25 cellular contexts compared by ENCODE assay signal in genomic region chr4:140725556-140725955, GRCh38. TPM values are rescaled to one million over a fixed set of nuclear protein-coding genes. Genes with fewer than 3 reads are reported as not detected.
"Had no signal": no experiment of that assay in that cellular context is flagged by ENCODE, and none has a peak within 500 bp of the region (broad histone marks: within the 10 kb centered on the region; RNA-seq: fewer than 3 reads in every experiment).

No MANE protein-coding gene starts in this region.

- H3K27me3 ChIP-seq: neural progenitor cell, testis, vagina had no signal

- H3K9me3 ChIP-seq: mucosa of descending colon, testis, vagina had no signal

- H3K4me1 Mint-ChIP-seq: neural progenitor cell had no signal

- H3K27me3 Mint-ChIP-seq: stimulated activated naive B cell treated with anti-CD40 and anti-IgM and Interleukin-4, amounts not matched to agents 10 μg/mL and 1 μg/mL and 100 μg/mL, for 72 hours; type B pancreatic cell had no signal

- DNase-seq: activated CD4-positive, alpha-beta T cell treated with anti-CD3 and anti-CD28 coated beads for 1 hour; activated CD4-positive, alpha-beta T cell treated with anti-CD3 and anti-CD28 coated beads, Interleukin-2, amount 50 U/mL, for 1 hour; activated gamma-delta T cell treated with Interleukin-2 at 50 U/mL for 16 hours; activated T-cell treated with anti-CD3 and anti-CD28 coated beads, Interleukin-2, amount 50 U/mL, for 1 hour; aorta; central memory CD4-positive, alpha-beta T cell; effector memory CD4-positive, alpha-beta T cell; foreskin melanocyte; glutamatergic neuron; hypothalamus; islet precursor cell; left cardiac atrium; mucosa of descending colon; retina; stimulated activated CD4-positive, alpha-beta T cell treated with anti-CD3 and anti-CD28 coated beads, Interleukin-2, amount 100 ng/mL, for 48 hours; stimulated activated CD8-positive, alpha-beta memory T cell treated with anti-CD3 and anti-CD28 coated beads, Interleukin-4, amount 100 ng/mL, for 48 hours; stimulated activated naive B cell treated with anti-CD40 and anti-IgM and Interleukin-4, amounts not matched to agents 10 μg/mL and 1 μg/mL and 100 μg/mL, for 72 hours; testis; WERI-Rb-1 had no signal

- H3K27ac ChIP-seq: neural progenitor cell, testis, vagina, WERI-Rb-1 had no signal

- H3K36me3 ChIP-seq: neural progenitor cell, vagina, WERI-Rb-1 had no signal

- H3K27ac Mint-ChIP-seq: activated naive CD4-positive, alpha-beta T cell treated with anti-CD3 and anti-CD28 coated beads, Interleukin-2, amount 50 U/mL, for 24 hours; neural progenitor cell; stimulated activated naive B cell treated with anti-CD40 and anti-IgM and Interleukin-4, amounts not matched to agents 10 μg/mL and 1 μg/mL and 100 μg/mL, for 72 hours; type B pancreatic cell had no signal

- H3K9ac ChIP-seq: neural progenitor cell had no signal

- H3K36me3 Mint-ChIP-seq: activated naive CD4-positive, alpha-beta T cell treated with anti-CD3 and anti-CD28 coated beads, Interleukin-2, amount 50 U/mL, for 24 hours; stimulated activated naive B cell treated with anti-CD40 and anti-IgM and Interleukin-4, amounts not matched to agents 10 μg/mL and 1 μg/mL and 100 μg/mL, for 72 hours had no signal

- H2AFZ ChIP-seq: neural progenitor cell had no signal

- ATAC-seq: esophagus mucosa; left cardiac atrium; mucosa of descending colon; stimulated activated naive B cell treated with anti-CD40 and anti-IgM and Interleukin-4, amounts not matched to agents 10 μg/mL and 1 μg/mL and 100 μg/mL, for 72 hours had no signal

- H3K4me3 ChIP-seq: mucosa of descending colon, neural progenitor cell, testis, vagina had no signal

- H3K4me1 ChIP-seq: neural progenitor cell had no signal

- H3K4me3 Mint-ChIP-seq: activated naive CD4-positive, alpha-beta T cell treated with anti-CD3 and anti-CD28 coated beads, Interleukin-2, amount 50 U/mL, for 24 hours; neural progenitor cell; stimulated activated naive B cell treated with anti-CD40 and anti-IgM and Interleukin-4, amounts not matched to agents 10 μg/mL and 1 μg/mL and 100 μg/mL, for 72 hours; type B pancreatic cell had no signal

- H3K4me2 ChIP-seq: neural progenitor cell had no signal

- H3K9me3 Mint-ChIP-seq: activated naive CD4-positive, alpha-beta T cell treated with anti-CD3 and anti-CD28 coated beads, Interleukin-2, amount 50 U/mL, for 24 hours; neural progenitor cell; stimulated activated naive B cell treated with anti-CD40 and anti-IgM and Interleukin-4, amounts not matched to agents 10 μg/mL and 1 μg/mL and 100 μg/mL, for 72 hours; type B pancreatic cell had no signal

RNA-seq across cellular contexts. Expression of gene TBC1D9, which starts 30.6 kb away (rescaled TPM):
- total RNA-seq: T-helper 2 cell treated with Interferon-gamma antibody and Interleukin-4, amounts not matched to agents 100 ng/mL and 5 ng/mL, for 36 hours had no signal
